10 cellular contexts compared by ENCODE assay signal in genomic region chr6:143682805-143683204, GRCh38.
"Had no signal": no experiment of that assay in that cellular context is flagged by ENCODE, and none has a peak within 500 bp of the region (broad histone marks: within the 10 kb centered on the region; RNA-seq: fewer than 3 reads in every experiment).

No MANE protein-coding gene starts in this region.

- ATAC-seq: GM23338, HepG2 had no signal

- H3K4me2 ChIP-seq: GM23338 had no signal

- H3K27ac ChIP-seq: HL-60 had no signal

- H2AFZ ChIP-seq: GM23338 had no signal

- H3K4me3 ChIP-seq: GM23338 had no signal

- FAIRE-seq: H1, H54, HepG2 had no signal

- H3K4me3 Mint-ChIP-seq: GM23338, H9, HFFc6, IgD-negative memory B cell had no signal

- H3K27ac Mint-ChIP-seq: GM23338, HFFc6, IgD-negative memory B cell had no signal

- DNase-seq: H9, HCEC 1CT, HFFc6, KBM-7 had no signal
